ENCODE assay signal across 8 cellular contexts in the genomic region with DNA sequence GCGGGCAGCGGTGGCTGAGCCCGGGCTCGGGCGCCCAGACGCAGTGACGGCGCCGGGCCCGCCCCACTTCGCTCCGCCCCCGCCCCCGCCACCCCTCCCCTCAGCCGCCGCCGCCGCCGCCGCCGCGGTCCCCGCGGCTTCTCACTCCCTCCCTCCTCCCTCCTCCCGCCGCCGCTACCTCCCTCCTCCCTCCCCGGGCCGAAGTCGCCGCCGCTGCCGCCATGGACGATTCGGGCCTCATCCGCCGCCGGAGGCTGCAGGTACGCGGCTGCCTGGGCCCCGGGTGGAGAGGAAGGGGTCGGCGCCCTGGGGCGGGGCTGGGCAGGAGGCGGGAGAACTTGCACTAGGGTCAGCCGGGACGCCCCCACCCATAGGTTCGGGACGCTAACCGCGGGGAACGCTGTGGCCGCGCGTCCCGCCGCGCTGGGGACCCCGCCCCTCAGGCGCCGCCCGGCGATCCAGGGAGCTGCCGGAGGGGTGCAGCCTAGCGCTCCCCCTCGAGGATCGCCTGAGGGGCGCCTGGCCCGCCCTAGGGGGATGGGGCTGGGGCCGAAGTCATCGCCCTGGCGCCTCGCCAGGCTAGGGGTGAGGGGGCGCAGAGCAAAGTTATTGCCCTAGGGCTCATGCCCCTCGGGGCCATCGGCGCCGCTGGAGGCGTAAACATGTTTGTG. TPM values are rescaled to one million over a fixed set of nuclear protein-coding genes. Genes with fewer than 3 reads are reported as not detected.
DNase-seq lines count a peak whose midpoint lies in the region; ATAC-seq and TF ChIP-seq lines count a peak whose summit lies in the region.

No MANE protein-coding gene starts in this region.

- DNase-seq in GM12865 (ENCODE audit: low read depth): peak; percentile 28
- peak; percentile 41 for DNase-seq in NCI-H2171 treated with DMSO at 0.1 percent for 48 hours (lab: John Stamatoyannopoulos, UW)
- peak; percentile 53 for DNase-seq in activated T-cell treated with anti-CD3 and anti-CD28 coated beads, Interleukin-2, amount 50 U/mL, for 1 hour
- DNase-seq in left ventricle myocardium superior: peak; percentile 35
- peak; percentile 47 to 52 for DNase-seq in stimulated activated CD4-positive, alpha-beta T cell treated with anti-CD3 and anti-CD28 coated beads, Interleukin-2, amount 100 ng/mL, for 24 hours
- no peak for DNase-seq in NCI-H187 treated with DMSO at 0.1 percent for 48 hours (lab: John Stamatoyannopoulos, UW)

- H3K4me3 ChIP-seq in GM12865 (ENCODE audit: low read depth, low read length): no peak overlapping the region; the same call in 1 of the 2 replicates

- intact Hi-C loops in left ventricle myocardium superior (cut with micrococcal nuclease): no loop called here

- no peak for TF ChIP-seq CTCF in GM12865 (IDR thresholded peaks at IDR 0.05; ENCODE audit: insufficient read depth, low read depth, low read length, missing control alignments)

- ATAC-seq in left ventricle myocardium superior (peak; percentile 43), HG02678 (IDR thresholded peaks at IDR 0.05; ENCODE audit: unreplicated experiment) (no peak), GM18861 (IDR thresholded peaks at IDR 0.05; ENCODE audit: unreplicated experiment) (no peak)

RNA-seq across cellular contexts. Expression of gene RTBDN, which starts 0.5 kb away (rescaled TPM):
- total RNA-seq in left ventricle myocardium superior: not detected

RNA-seq across cellular contexts. Expression of gene MAST1, which starts 4.4 kb away (rescaled TPM):
- 0.12 TPM for total RNA-seq in left ventricle myocardium superior

RNA-seq across cellular contexts. Expression of gene RNASEH2A, which starts 27.5 kb away (rescaled TPM):
- 4.5 TPM for total RNA-seq in left ventricle myocardium superior

RNA-seq across cellular contexts. Expression of gene THSD8, which starts 32.0 kb away (rescaled TPM):
- 2.2 TPM for total RNA-seq in left ventricle myocardium superior

RNA-seq across cellular contexts. Expression of gene PRDX2, which starts 32.3 kb away (rescaled TPM):
- 750 TPM for total RNA-seq in left ventricle myocardium superior
